1 cellular context compared by ENCODE assay signal in the genomic region with DNA sequence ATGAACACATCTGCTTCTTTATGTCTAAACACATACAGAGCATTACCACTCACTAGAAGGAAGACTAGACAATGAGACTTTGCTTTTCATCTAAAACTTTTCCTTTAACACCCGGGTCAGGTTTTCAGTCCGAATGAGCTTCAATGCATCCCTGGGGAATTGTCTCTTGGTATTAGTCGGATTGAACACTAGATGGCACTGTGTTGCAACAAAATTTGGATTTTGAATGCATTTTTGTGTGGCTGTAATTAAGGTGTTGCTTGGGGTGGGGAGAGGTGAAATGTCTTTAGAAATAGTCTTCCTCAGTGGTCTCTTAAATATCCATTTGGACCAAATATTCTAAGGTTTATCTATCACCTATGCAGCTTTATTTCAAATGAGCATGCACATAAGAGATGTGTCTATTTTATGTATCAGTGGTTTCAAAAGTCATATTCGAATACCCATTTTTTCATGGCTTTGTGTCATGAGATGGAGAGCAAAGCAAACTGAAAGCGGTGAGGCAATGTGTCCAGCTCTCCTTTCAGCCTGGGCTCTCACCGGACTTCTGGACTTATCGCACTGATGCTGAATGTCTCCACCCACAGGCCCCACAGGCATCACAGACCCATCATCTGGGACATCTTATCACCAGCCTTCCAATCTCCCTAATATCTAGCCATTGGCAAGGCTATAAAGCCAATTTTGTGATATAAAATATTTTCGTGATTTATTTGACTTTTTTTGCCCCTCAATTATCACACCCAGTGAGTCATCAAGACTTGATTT.
TF ChIP-seq lines count a peak whose summit lies in the region.

No MANE protein-coding gene starts in this region.

TF ChIP-seq in GM12878, 131 proteins besides CTCF, POLR2A, EP300 and RAD21 (continued from another document):
- TF ChIP-seq, protein P1, sequence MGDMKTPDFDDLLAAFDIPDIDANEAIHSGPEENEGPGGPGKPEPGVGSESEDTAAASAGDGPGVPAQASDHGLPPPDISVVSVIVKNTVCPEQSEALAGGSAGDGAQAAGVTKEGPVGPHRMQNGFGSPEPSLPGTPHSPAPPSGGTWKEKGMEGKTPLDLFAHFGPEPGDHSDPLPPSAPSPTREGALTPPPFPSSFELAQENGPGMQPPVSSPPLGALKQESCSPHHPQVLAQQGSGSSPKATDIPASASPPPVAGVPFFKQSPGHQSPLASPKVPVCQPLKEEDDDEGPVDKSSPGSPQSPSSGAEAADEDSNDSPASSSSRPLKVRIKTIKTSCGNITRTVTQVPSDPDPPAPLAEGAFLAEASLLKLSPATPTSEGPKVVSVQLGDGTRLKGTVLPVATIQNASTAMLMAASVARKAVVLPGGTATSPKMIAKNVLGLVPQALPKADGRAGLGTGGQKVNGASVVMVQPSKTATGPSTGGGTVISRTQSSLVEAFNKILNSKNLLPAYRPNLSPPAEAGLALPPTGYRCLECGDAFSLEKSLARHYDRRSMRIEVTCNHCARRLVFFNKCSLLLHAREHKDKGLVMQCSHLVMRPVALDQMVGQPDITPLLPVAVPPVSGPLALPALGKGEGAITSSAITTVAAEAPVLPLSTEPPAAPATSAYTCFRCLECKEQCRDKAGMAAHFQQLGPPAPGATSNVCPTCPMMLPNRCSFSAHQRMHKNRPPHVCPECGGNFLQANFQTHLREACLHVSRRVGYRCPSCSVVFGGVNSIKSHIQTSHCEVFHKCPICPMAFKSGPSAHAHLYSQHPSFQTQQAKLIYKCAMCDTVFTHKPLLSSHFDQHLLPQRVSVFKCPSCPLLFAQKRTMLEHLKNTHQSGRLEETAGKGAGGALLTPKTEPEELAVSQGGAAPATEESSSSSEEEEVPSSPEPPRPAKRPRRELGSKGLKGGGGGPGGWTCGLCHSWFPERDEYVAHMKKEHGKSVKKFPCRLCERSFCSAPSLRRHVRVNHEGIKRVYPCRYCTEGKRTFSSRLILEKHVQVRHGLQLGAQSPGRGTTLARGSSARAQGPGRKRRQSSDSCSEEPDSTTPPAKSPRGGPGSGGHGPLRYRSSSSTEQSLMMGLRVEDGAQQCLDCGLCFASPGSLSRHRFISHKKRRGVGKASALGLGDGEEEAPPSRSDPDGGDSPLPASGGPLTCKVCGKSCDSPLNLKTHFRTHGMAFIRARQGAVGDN (IDR thresholded peaks at IDR 0.05): 0 out of 2 replicates have a peak, but pooled peaks have one; percentile 18
- TF ChIP-seq RUNX3 (IDR thresholded peaks at IDR 0.05; ENCODE audit: low read length) (peak; percentile 19; the same call in 1 of the 2 replicates), EZH2 (IDR thresholded peaks at IDR 0.05; ENCODE audit: borderline replicate concordance, control insufficient read depth, low read depth, low read length) (no peak), MEF2B (IDR thresholded peaks at IDR 0.05; ENCODE audit: partially characterized antibody, poor library complexity, severe bottlenecking) (peak; percentile 99), NBN (IDR thresholded peaks at IDR 0.05) (0 out of 2 replicates have a peak, but pooled peaks have one; percentile 41)
- TF ChIP-seq, protein P2, sequence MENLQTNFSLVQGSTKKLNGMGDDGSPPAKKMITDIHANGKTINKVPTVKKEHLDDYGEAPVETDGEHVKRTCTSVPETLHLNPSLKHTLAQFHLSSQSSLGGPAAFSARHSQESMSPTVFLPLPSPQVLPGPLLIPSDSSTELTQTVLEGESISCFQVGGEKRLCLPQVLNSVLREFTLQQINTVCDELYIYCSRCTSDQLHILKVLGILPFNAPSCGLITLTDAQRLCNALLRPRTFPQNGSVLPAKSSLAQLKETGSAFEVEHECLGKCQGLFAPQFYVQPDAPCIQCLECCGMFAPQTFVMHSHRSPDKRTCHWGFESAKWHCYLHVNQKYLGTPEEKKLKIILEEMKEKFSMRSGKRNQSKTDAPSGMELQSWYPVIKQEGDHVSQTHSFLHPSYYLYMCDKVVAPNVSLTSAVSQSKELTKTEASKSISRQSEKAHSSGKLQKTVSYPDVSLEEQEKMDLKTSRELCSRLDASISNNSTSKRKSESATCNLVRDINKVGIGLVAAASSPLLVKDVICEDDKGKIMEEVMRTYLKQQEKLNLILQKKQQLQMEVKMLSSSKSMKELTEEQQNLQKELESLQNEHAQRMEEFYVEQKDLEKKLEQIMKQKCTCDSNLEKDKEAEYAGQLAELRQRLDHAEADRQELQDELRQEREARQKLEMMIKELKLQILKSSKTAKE (IDR thresholded peaks at IDR 0.05; ENCODE audit: low read depth, poor library complexity, severe bottlenecking): peak; percentile 61
- TF ChIP-seq, protein P3, sequence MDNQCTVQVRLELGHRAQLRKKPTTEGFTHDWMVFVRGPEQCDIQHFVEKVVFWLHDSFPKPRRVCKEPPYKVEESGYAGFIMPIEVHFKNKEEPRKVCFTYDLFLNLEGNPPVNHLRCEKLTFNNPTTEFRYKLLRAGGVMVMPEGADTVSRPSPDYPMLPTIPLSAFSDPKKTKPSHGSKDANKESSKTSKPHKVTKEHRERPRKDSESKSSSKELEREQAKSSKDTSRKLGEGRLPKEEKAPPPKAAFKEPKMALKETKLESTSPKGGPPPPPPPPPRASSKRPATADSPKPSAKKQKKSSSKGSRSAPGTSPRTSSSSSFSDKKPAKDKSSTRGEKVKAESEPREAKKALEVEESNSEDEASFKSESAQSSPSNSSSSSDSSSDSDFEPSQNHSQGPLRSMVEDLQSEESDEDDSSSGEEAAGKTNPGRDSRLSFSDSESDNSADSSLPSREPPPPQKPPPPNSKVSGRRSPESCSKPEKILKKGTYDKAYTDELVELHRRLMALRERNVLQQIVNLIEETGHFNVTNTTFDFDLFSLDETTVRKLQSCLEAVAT (IDR thresholded peaks at IDR 0.05): 0 out of 2 replicates have a peak, but pooled peaks have one; percentile 19
